In genomic region chr5:424259-425110, GRCh38 we compare ENCODE assay signal across 8 cellular contexts. TPM values are rescaled to one million over a fixed set of nuclear protein-coding genes. Genes with fewer than 3 reads are reported as not detected.
DNase-seq lines count a peak whose midpoint lies in the region; ATAC-seq and TF ChIP-seq lines count a peak whose summit lies in the region.

No MANE protein-coding gene starts in this region.

- ATAC-seq in GM18502 (IDR thresholded peaks at IDR 0.05; ENCODE audit: poor library complexity, unreplicated experiment) = peak; percentile 90
- peak; percentile 85 for ATAC-seq in GM21423 (IDR thresholded peaks at IDR 0.05; ENCODE audit: unreplicated experiment)
- peak; percentile 57 for ATAC-seq in HG03469 (IDR thresholded peaks at IDR 0.05; ENCODE audit: unreplicated experiment)
- ATAC-seq in WTC11 = no peak
- ATAC-seq in activated T-cell treated with anti-CD3 and anti-CD28 coated beads, Interleukin-2, amount 50 U/mL, for 4 hours = no peak

- H3K27ac Mint-ChIP-seq in WTC11 (no peak overlapping the region), glutamatergic neuron (ENCODE audit: unreplicated experiment) (no peak overlapping the region)

- POLR2A ChIA-PET in WTC11 (lab: Charles Lee) = no interaction called here

- H3K36me3 Mint-ChIP-seq in WTC11 = peaks cover 3% of the 10 kb centered on the region; the same call in 1 of the 2 replicates
- H3K36me3 Mint-ChIP-seq in glutamatergic neuron (ENCODE audit: unreplicated experiment) = no peaks in the 10 kb centered on the region
- no peaks in the 10 kb centered on the region for H3K36me3 Mint-ChIP-seq in activated T-cell treated with anti-CD3 and anti-CD28 coated beads, Interleukin-2, amount 50 U/mL, for 4 hours (ENCODE audit: insufficient read depth)

- H3K9me3 Mint-ChIP-seq in WTC11 (peaks cover 18% of the 10 kb centered on the region), glutamatergic neuron (ENCODE audit: unreplicated experiment) (peaks cover 4% of the 10 kb centered on the region)
- no peaks in the 10 kb centered on the region for H3K9me3 Mint-ChIP-seq in activated T-cell treated with anti-CD3 and anti-CD28 coated beads, Interleukin-2, amount 50 U/mL, for 4 hours

- H3K4me3 ChIP-seq in fibroblast of mammary gland (ENCODE audit: control insufficient read depth, low read depth, low read length) = no peak overlapping the region

- peaks cover 10% of the 10 kb centered on the region for H3K4me1 Mint-ChIP-seq in WTC11
- no peaks in the 10 kb centered on the region for H3K4me1 Mint-ChIP-seq in glutamatergic neuron (ENCODE audit: low read depth, unreplicated experiment)
- no peaks in the 10 kb centered on the region for H3K4me1 Mint-ChIP-seq in activated T-cell treated with anti-CD3 and anti-CD28 coated beads, Interleukin-2, amount 50 U/mL, for 4 hours (ENCODE audit: low read depth)

- DNase-seq in fibroblast of mammary gland (ENCODE audit: low read depth) = peak; percentile 29
- DNase-seq in WTC11 (ENCODE audit: low spot score) = no peak
- DNase-seq in glutamatergic neuron = no peak
- no peak for DNase-seq in stimulated activated CD4-positive, alpha-beta T cell treated with anti-CD3 and anti-CD28 coated beads, Interleukin-12 subunit alpha, Interleukin-12 subunit beta, amount 100 ng/mL, for 4 hours
- no peak for DNase-seq in activated T-cell treated with anti-CD3 and anti-CD28 coated beads, Interleukin-2, amount 50 U/mL, for 4 hours

- CTCF ChIA-PET in WTC11 (lab: Charles Lee) = interaction anchor here (1.0 to 2.5 kb wide), 6 partner anchors 11 to 86 kb away, joined by 3 to 21 read pairs (median 4); no protein-coding TSS in a partner anchor

- TF ChIP-seq CTCF in fibroblast of mammary gland (conservative IDR thresholded peaks at IDR 0.05; ENCODE audit: control insufficient read depth, insufficient read depth, low read depth, low read length) (no peak), WTC11 (IDR thresholded peaks at IDR 0.05) (no peak), glutamatergic neuron (IDR thresholded peaks at IDR 0.05; ENCODE audit: partially characterized antibody, unreplicated experiment) (no peak)

- H3K4me3 Mint-ChIP-seq in WTC11 (no peak overlapping the region), glutamatergic neuron (ENCODE audit: unreplicated experiment) (no peak overlapping the region)
- no peak overlapping the region for H3K4me3 Mint-ChIP-seq in activated T-cell treated with anti-CD3 and anti-CD28 coated beads, Interleukin-2, amount 50 U/mL, for 4 hours

- H3K27me3 Mint-ChIP-seq in WTC11 (ENCODE audit: low read depth) (no peaks in the 10 kb centered on the region), glutamatergic neuron (ENCODE audit: unreplicated experiment) (peaks cover 8% of the 10 kb centered on the region)
- H3K27me3 Mint-ChIP-seq in activated T-cell treated with anti-CD3 and anti-CD28 coated beads, Interleukin-2, amount 50 U/mL, for 4 hours (ENCODE audit: low read depth) = peaks cover 2% of the 10 kb centered on the region

TF ChIP-seq in WTC11, 78 proteins besides CTCF, POLR2A, EP300 and RAD21:
- TF ChIP-seq SMAD4 (CRISPR knock-in tag; IDR thresholded peaks at IDR 0.05) = no peak
- no peak for TF ChIP-seq AFF4 (CRISPR knock-in tag; IDR thresholded peaks at IDR 0.05; ENCODE audit: borderline replicate concordance)
- no peak for TF ChIP-seq KAT7 (CRISPR knock-in tag; IDR thresholded peaks at IDR 0.05; ENCODE audit: borderline replicate concordance)
- TF ChIP-seq JAZF1 (CRISPR knock-in tag; IDR thresholded peaks at IDR 0.05) = no peak
- TF ChIP-seq GABPB1 (CRISPR knock-in tag; IDR thresholded peaks at IDR 0.05) = no peak
- TF ChIP-seq ERG (CRISPR knock-in tag; IDR thresholded peaks at IDR 0.05) = no peak
- TF ChIP-seq NFE2L1 (CRISPR knock-in tag; IDR thresholded peaks at IDR 0.05) = no peak
- TF ChIP-seq SMAD3 (CRISPR knock-in tag; IDR thresholded peaks at IDR 0.05; ENCODE audit: borderline replicate concordance) = no peak
- TF ChIP-seq SOX15 (CRISPR knock-in tag; IDR thresholded peaks at IDR 0.05) = no peak
- TF ChIP-seq OVOL2 (CRISPR knock-in tag; IDR thresholded peaks at IDR 0.05; ENCODE audit: borderline replicate concordance) = no peak
- no peak for TF ChIP-seq ZNF423 (CRISPR knock-in tag; IDR thresholded peaks at IDR 0.05)
- TF ChIP-seq ZNF425 (CRISPR knock-in tag; conservative IDR thresholded peaks at IDR 0.05) = no peak
- no peak for TF ChIP-seq USF1 (CRISPR knock-in tag; IDR thresholded peaks at IDR 0.05)
- no peak for TF ChIP-seq MAX (CRISPR knock-in tag; IDR thresholded peaks at IDR 0.05)
- TF ChIP-seq NR2C2 (CRISPR knock-in tag; IDR thresholded peaks at IDR 0.05) = no peak
TF ChIP-seq in WTC11: peak in this region for 0.

RNA-seq across cellular contexts. Expression of gene EXOC3, which starts 18.5 kb away (rescaled TPM):
- total RNA-seq in WTC11 (2021) (60.1 to 62.4 TPM (median 62.2 TPM) in 3 replicates), glutamatergic neuron (ENCODE audit: unreplicated experiment) (55.4 TPM)
- 10 to 100 TPM; 62.7 to 78.3 (median 67.2) TPM for total RNA-seq in activated T-cell treated with anti-CD3 and anti-CD28 coated beads, Interleukin-2, amount 50 U/mL, for 4 hours

Comparison
In these comparisons a context has a peak if more than half of its experiments do, and no peak if none do; other contexts are left out.
1. ATAC-seq: peak in GM18502 (single experiment), GM21423 (single experiment) and HG03469 (single experiment); none in WTC11 (single experiment) and activated T-cell treated with anti-CD3 and anti-CD28 coated beads, Interleukin-2, amount 50 U/mL, for 4 hours (0 of 2).